13 cellular contexts compared by ENCODE assay signal in the genomic region with DNA sequence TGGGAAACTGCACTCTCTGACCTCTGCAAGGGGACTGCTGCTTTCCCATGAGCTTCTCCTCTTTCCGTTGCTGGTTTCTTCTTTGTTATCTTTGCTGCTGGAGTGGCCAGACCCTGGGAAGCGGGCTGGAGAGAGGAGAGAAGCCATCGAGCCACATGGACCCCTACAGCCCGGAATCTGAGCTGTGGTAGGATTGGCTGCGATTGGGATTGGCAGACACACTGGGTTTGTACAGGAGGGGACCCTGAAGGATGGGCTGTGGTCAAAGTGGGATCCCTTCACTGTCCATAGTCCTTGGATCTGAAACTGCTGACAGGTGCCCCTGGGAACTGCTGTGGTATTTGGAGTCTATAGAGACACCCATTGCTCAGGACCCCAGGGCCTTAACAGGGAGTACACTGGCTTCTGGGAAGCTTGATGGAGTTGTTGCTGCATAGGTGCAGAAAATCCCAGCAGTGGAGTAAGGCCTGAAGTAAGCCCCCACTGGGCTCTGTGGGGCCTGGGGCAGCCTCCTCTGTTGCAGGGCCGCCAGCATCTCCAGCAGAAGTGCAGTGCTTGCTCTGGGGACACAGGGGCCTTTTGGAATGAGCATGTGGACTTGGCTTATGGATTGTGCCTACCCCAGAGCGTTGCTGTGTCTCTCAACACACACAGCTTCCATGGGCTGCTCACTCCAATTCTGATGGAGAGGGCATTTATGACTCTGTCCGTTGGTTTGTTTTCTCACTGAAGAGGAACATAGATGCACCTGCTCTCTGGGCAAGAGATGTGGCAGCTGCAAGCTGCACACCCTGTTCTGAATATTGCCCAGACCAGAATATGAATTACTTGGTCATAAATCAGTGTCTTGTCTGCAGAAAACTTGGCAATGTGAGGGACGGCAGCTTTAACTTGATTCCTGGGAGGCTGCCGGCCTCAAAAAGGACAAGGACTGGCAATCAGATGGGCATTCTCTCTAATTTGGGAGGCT. TPM values are rescaled to one million over a fixed set of nuclear protein-coding genes. Genes with fewer than 3 reads are reported as not detected.
DNase-seq lines count a peak whose midpoint lies in the region; ATAC-seq, FAIRE-seq and TF ChIP-seq lines count a peak whose summit lies in the region.
"Had no signal": no experiment of that assay in that cellular context is flagged by ENCODE, and none has a peak within 500 bp of the region (broad histone marks: within the 10 kb centered on the region; RNA-seq: fewer than 3 reads in every experiment).

No MANE protein-coding gene starts in this region.

- POLR2A ChIA-PET in CD4-positive, alpha-beta T cell (lab: Charles Lee): no interaction called here
- POLR2A ChIA-PET in HEK293 (lab: Yijun Ruan, JAX): no interaction called here

- no peak overlapping the region for H3K27ac ChIP-seq in CD4-positive, alpha-beta T cell (ENCODE audit: low read depth, low read length)
- no peak overlapping the region for H3K27ac ChIP-seq in HEK293 (ENCODE audit: extremely low read depth, low read depth, low read length)
- H3K27ac ChIP-seq: SJSA1, testis had no signal

- TF ChIP-seq CTCF in CD4-positive, alpha-beta T cell (IDR thresholded peaks at IDR 0.05): no peak
- no peak for TF ChIP-seq CTCF in HEK293 (tag by site-specific recombination; IDR thresholded peaks at IDR 0.05)

- H3K27ac Mint-ChIP-seq in CD4-positive, alpha-beta T cell: peak overlapping the region; percentile 80
- H3K27ac Mint-ChIP-seq: activated naive CD8-positive, alpha-beta T cell treated with anti-CD3 and anti-CD28 coated beads, Interleukin-2, amount 10 ng/mL, durations not matched to agents 7 days and 5 days had no signal

- H3K4me3 ChIP-seq in HEK293 (ENCODE audit: low read depth, low read length): no peak overlapping the region
- H3K4me3 ChIP-seq: SJSA1, testis had no signal

- intact Hi-C loops in CD4-positive, alpha-beta T cell (cut with DNase I, micrococcal nuclease): no loop called here

- FAIRE-seq in RCC 7860 (lab: Jason Lieb, UNC): no peak
- FAIRE-seq: GM19239 had no signal

- no peak overlapping the region for H3K4me3 Mint-ChIP-seq in CD4-positive, alpha-beta T cell
- H3K4me3 Mint-ChIP-seq: activated naive CD8-positive, alpha-beta T cell treated with anti-CD3 and anti-CD28 coated beads, Interleukin-2, amount 10 ng/mL, durations not matched to agents 7 days and 5 days had no signal

- H3K36me3 ChIP-seq in HEK293 (ENCODE audit: control insufficient read depth in 2 of 2, insufficient read depth in 1 of 2, low read length in 2 of 2): peaks cover 0 to 6% of the 10 kb centered on the region in 2 experiments; a peak in 1 of 3 replicates

- peaks cover 3% of the 10 kb centered on the region for H3K36me3 Mint-ChIP-seq in CD4-positive, alpha-beta T cell (ENCODE audit: low read depth)

- H3K4me1 ChIP-seq in HEK293 (ENCODE audit: control insufficient read depth, insufficient read depth, low read length): no peaks in the 10 kb centered on the region

- no peaks in the 10 kb centered on the region for H3K27me3 Mint-ChIP-seq in CD4-positive, alpha-beta T cell
- H3K27me3 Mint-ChIP-seq: activated naive CD8-positive, alpha-beta T cell treated with anti-CD3 and anti-CD28 coated beads, Interleukin-2, amount 10 ng/mL, durations not matched to agents 7 days and 5 days had no signal

- no peaks in the 10 kb centered on the region for H3K9me3 Mint-ChIP-seq in CD4-positive, alpha-beta T cell
- H3K9me3 Mint-ChIP-seq: activated naive CD8-positive, alpha-beta T cell treated with anti-CD3 and anti-CD28 coated beads, Interleukin-2, amount 10 ng/mL, durations not matched to agents 7 days and 5 days had no signal

- CTCF ChIA-PET in CD4-positive, alpha-beta T cell (lab: Charles Lee): no interaction called here
- CTCF ChIA-PET in HEK293 (lab: Yijun Ruan, JAX): interaction anchor here (0.6 to 1.8 kb wide), 2 partner anchors 69 to 294 kb away, joined by 3 to 7 read pairs; no protein-coding TSS in a partner anchor

- no peaks in the 10 kb centered on the region for H3K27me3 ChIP-seq in CD4-positive, alpha-beta T cell (ENCODE audit: control insufficient read depth, insufficient read depth, low read length)
- H3K27me3 ChIP-seq: SJSA1, testis had no signal

- peaks cover 69% of the 10 kb centered on the region for H3K4me1 Mint-ChIP-seq in CD4-positive, alpha-beta T cell (ENCODE audit: low read depth)

- H3K9me3 ChIP-seq in CD4-positive, alpha-beta T cell (ENCODE audit: control insufficient read depth, low read length): no peaks in the 10 kb centered on the region
- H3K9me3 ChIP-seq in HEK293 (ENCODE audit: control insufficient read depth, insufficient read depth, low read depth, low read length): no peaks in the 10 kb centered on the region
- H3K9me3 ChIP-seq: SJSA1, testis had no signal

- DNase-seq in CD4-positive, alpha-beta T cell: no peak
- peak; percentile 68 for DNase-seq in NCI-H69 (lab: John Stamatoyannopoulos, UW)
- DNase-seq in medulla oblongata (ENCODE audit: extremely low spot score): peak; percentile 33
- no peak for DNase-seq in RCC 7860 (ENCODE audit: low spot score)
- DNase-seq in Ammon's horn (ENCODE audit: low spot score): no peak
- DNase-seq: activated naive CD8-positive, alpha-beta T cell treated with anti-CD3 and anti-CD28 coated beads, Interleukin-2, amount 10 ng/mL, durations not matched to agents 7 days and 5 days; NCI-H1930; testis had no signal

- ATAC-seq in CD4-positive, alpha-beta T cell (ENCODE audit: poor library complexity): no peak
- ATAC-seq in HG03439 (IDR thresholded peaks at IDR 0.05; ENCODE audit: unreplicated experiment) (no peak), GM21576 (IDR thresholded peaks at IDR 0.05; ENCODE audit: unreplicated experiment) (no peak)

TF ChIP-seq in HEK293, 187 proteins besides CTCF, POLR2A, EP300 and RAD21:
- no peak for TF ChIP-seq ZEB2 (tag by site-specific recombination; IDR thresholded peaks at IDR 0.05)
- peak; percentile 24; the same call in 1 of the 2 replicates for TF ChIP-seq ZIC2 (tag by site-specific recombination; IDR thresholded peaks at IDR 0.05)
- TF ChIP-seq ZNF830 (tag by site-specific recombination; IDR thresholded peaks at IDR 0.05; ENCODE audit: low read depth): no peak
- no peak for TF ChIP-seq ZNF16 (tag by site-specific recombination; IDR thresholded peaks at IDR 0.05; ENCODE audit: low read depth)

RNA-seq across cellular contexts. Expression of a gene that starts 32.0 kb away (rescaled TPM):
- 10 to 100 TPM; 60.0 to 64.8 TPM for total RNA-seq in CD4-positive, alpha-beta T cell

Comparison
In these comparisons a context has a peak if more than half of its experiments do, and no peak if none do; other contexts are left out.
1. DNase-seq: peak in NCI-H69 (single experiment) and medulla oblongata (single experiment); none in CD4-positive, alpha-beta T cell (0 of 10), RCC 7860 (single experiment) and Ammon's horn (single experiment).